15 cellular contexts compared by ENCODE assay signal in the genomic region with DNA sequence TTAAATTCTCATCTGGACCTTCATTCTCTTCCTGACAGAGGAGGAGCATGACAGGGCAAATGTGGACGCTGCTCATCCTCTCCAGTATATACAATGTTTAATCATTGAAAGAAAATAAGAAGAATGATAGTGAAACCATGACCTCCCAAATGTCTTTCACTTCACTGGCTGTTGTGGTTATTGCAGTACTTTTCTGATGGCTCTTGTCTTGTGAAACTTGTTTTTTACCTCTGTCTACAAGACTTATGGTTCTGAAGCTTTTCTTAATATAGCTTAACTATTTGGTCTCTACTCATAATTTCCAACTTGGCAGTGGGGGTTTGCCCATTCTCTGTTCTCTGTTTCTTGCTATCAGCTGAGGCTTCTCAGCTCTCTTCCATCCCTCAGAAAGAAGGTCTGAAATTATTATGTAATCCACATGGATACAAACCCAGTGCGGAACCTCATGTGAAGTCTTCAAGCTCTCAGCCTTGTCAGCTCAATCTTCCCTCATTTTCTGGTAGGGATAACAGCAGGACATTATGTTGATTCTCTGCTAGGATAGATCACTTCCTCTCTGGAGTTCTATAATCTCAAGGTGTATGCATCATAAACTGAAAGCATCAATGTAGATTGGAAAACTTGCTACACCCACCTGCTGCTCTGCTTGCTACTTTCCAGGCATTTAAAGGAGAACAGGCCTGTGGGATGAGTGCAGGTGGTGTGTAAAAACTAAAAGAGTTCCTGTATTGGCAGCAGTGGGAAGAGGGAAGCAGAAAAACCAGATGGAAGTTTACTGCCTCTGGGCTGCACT.
A peak's percentile ranks its signal among the peaks of the same experiment; 100 is the strongest.
DNase-seq lines count a peak whose midpoint lies in the region; ATAC-seq and TF ChIP-seq lines count a peak whose summit lies in the region.
"Had no signal": no experiment of that assay in that cellular context is flagged by ENCODE, and none has a peak within 500 bp of the region (broad histone marks: within the 10 kb centered on the region; RNA-seq: fewer than 3 reads in every experiment).

No MANE protein-coding gene starts in this region.

- no peaks in the 10 kb centered on the region for H3K36me3 Mint-ChIP-seq in nephron (ENCODE audit: low read depth)
- H3K36me3 Mint-ChIP-seq: activated naive CD4-positive, alpha-beta T cell treated with anti-CD3 and anti-CD28 coated beads, Interleukin-2, amount 50 U/mL, for 72 hours had no signal

- no peaks in the 10 kb centered on the region for H4K20me1 ChIP-seq in Karpas-422 (ENCODE audit: insufficient read depth, low read depth, low read length)

- H3K27ac ChIP-seq in Karpas-422 (ENCODE audit: low read length), result no peak overlapping the region
- H3K27ac ChIP-seq in caudate nucleus (ENCODE audit: low read depth, low read length), result no peak overlapping the region
- H3K27ac ChIP-seq: upper lobe of left lung had no signal

- H3K4me1 ChIP-seq in Karpas-422 (ENCODE audit: low read length), result no peaks in the 10 kb centered on the region
- H3K4me1 ChIP-seq: upper lobe of left lung had no signal

- no peak overlapping the region for H3K4me3 Mint-ChIP-seq in nephron
- H3K4me3 Mint-ChIP-seq: activated CD4-positive, alpha-beta T cell treated with anti-CD3 and anti-CD28 coated beads, Interleukin-2, amount 10 ng/mL, durations not matched to agents 24 days and 14 days had no signal

- H3K9me3 ChIP-seq in Karpas-422 (ENCODE audit: low read length), result no peaks in the 10 kb centered on the region
- H3K9me3 ChIP-seq: upper lobe of left lung had no signal

- H3K9me3 Mint-ChIP-seq in nephron, result peaks cover 2% of the 10 kb centered on the region
- H3K9me3 Mint-ChIP-seq: activated CD4-positive, alpha-beta T cell treated with anti-CD3 and anti-CD28 coated beads, Interleukin-2, amount 10 ng/mL, durations not matched to agents 24 days and 14 days had no signal

- ATAC-seq in GM18907 (IDR thresholded peaks at IDR 0.05; ENCODE audit: unreplicated experiment) (peak; percentile 95), GM21619 (IDR thresholded peaks at IDR 0.05; ENCODE audit: unreplicated experiment) (peak; percentile 96), HG03108 (IDR thresholded peaks at IDR 0.05; ENCODE audit: unreplicated experiment) (peak; percentile 98)

- no peak for TF ChIP-seq CTCF in nephron (IDR thresholded peaks at IDR 0.05; ENCODE audit: unreplicated experiment in 3 of 3)

- no peaks in the 10 kb centered on the region for H3K27me3 Mint-ChIP-seq in nephron (ENCODE audit: low read depth)

- H2AFZ ChIP-seq in Karpas-422 (ENCODE audit: low read length), result no peak overlapping the region

- H3K4me3 ChIP-seq in Karpas-422 (ENCODE audit: low read length), result no peak overlapping the region
- H3K4me3 ChIP-seq: lung, upper lobe of left lung had no signal

- peak overlapping the region in 2 of 3 experiments; percentile 13 to 22 for H3K27ac Mint-ChIP-seq in nephron
- H3K27ac Mint-ChIP-seq: activated CD4-positive, alpha-beta T cell treated with anti-CD3 and anti-CD28 coated beads, Interleukin-2, amount 10 ng/mL, durations not matched to agents 24 days and 14 days; activated naive CD4-positive, alpha-beta T cell treated with anti-CD3 and anti-CD28 coated beads, Interleukin-2, amount 50 U/mL, for 72 hours had no signal

- no peak overlapping the region for H3K9ac ChIP-seq in Karpas-422 (ENCODE audit: low read length)

- no peaks in the 10 kb centered on the region for H3K36me3 ChIP-seq in Karpas-422 (ENCODE audit: insufficient read depth, low read length)
- H3K36me3 ChIP-seq: upper lobe of left lung had no signal

- no peaks in the 10 kb centered on the region for H3K27me3 ChIP-seq in Karpas-422 (ENCODE audit: low read length)
- H3K27me3 ChIP-seq: upper lobe of left lung had no signal

- H3K79me2 ChIP-seq in Karpas-422 (ENCODE audit: low read length), result no peaks in the 10 kb centered on the region

- DNase-seq in NCI-H1930 (lab: John Stamatoyannopoulos, UW), result no peak
- no peak for DNase-seq in Karpas-422
- no peak for DNase-seq in caudate nucleus (lab: John Stamatoyannopoulos, UW)
- DNase-seq in NCI-H2171 (lab: John Stamatoyannopoulos, UW), result no peak
- DNase-seq: activated CD4-positive, alpha-beta T cell treated with anti-CD3 and anti-CD28 coated beads, Interleukin-2, amount 10 ng/mL, durations not matched to agents 24 days and 14 days; dermis blood vessel endothelial cell; Kasumi-1; NCI-H345; upper lobe of left lung had no signal

- no peak overlapping the region for H3K4me2 ChIP-seq in Karpas-422 (ENCODE audit: low read depth, low read length, poor library complexity, severe bottlenecking)

- H3K9me2 ChIP-seq in Karpas-422 (replicated peaks; ENCODE audit: insufficient read depth, low read length), result no peaks in the 10 kb centered on the region

- H3K4me1 Mint-ChIP-seq in nephron, result peaks cover 7% of the 10 kb centered on the region
- H3K4me1 Mint-ChIP-seq: activated CD4-positive, alpha-beta T cell treated with anti-CD3 and anti-CD28 coated beads, Interleukin-2, amount 10 ng/mL, durations not matched to agents 24 days and 14 days had no signal
